ENCODE assay signal across 11 cellular contexts in genomic region chr7:131284702-131285419, GRCh38. TPM values are rescaled to one million over a fixed set of nuclear protein-coding genes. Genes with fewer than 3 reads are reported as not detected.
DNase-seq lines count a peak whose midpoint lies in the region; ATAC-seq, FAIRE-seq and TF ChIP-seq lines count a peak whose summit lies in the region.
"Had no signal": no experiment of that assay in that cellular context is flagged by ENCODE, and none has a peak within 500 bp of the region (broad histone marks: within the 10 kb centered on the region; RNA-seq: fewer than 3 reads in every experiment).

No MANE protein-coding gene starts in this region.

- intact Hi-C loops in right cardiac atrium (cut with DNase I) (no loop called here), gastrocnemius medialis (cut with DNase I; ENCODE audit: low total_unique reads) (loop anchor here (1.0 kb wide), 2 partner anchors 36 to 98 kb away; no protein-coding TSS in a partner anchor)

- no peaks in the 10 kb centered on the region for H4K20me1 ChIP-seq in GM23248 (ENCODE audit: insufficient read depth)

- peak overlapping the region; percentile 72 for H3K9ac ChIP-seq in GM23248

- peak; percentile 69 for DNase-seq in GM23248
- DNase-seq in astrocyte of the hippocampus (ENCODE audit: low read depth, low spot score) = peak; percentile 92
- peak; percentile 74 to 88 (median 80) for DNase-seq in right cardiac atrium
- peak; percentile 90 to 93 for DNase-seq in gastrocnemius medialis
- no peak for DNase-seq in activated naive CD4-positive, alpha-beta T cell treated with anti-CD3 and anti-CD28 coated beads, Interleukin-2, amount 50 U/mL, for 72 hours (ENCODE audit: low spot score in 2 of 2)
- DNase-seq in small intestine = no peak
- no peak for DNase-seq in T-helper 1 cell
- DNase-seq: activated gamma-delta T cell treated with Interleukin-2 at 50 U/mL for 16 hours; DMS53; stimulated activated CD4-positive, alpha-beta T cell treated with anti-CD3 and anti-CD28 coated beads, Interleukin-1b, Interleukin-23, amount 100 ng/mL, for 48 hours had no signal

- H3K27ac Mint-ChIP-seq in activated naive CD4-positive, alpha-beta T cell treated with anti-CD3 and anti-CD28 coated beads, Interleukin-2, amount 50 U/mL, for 72 hours = no peak overlapping the region

- in situ Hi-C loops in GM23248 (cut with MboI) (no loop called here), gastrocnemius medialis (cut with MboI; ENCODE audit: low sequenced_read_pairs in 4 of 4) (loop anchor here in 1 of 4 donors (10.0 kb wide), 1 partner anchor 180 kb away; no protein-coding TSS in a partner anchor)

- H3K27ac ChIP-seq in GM23248 = peak overlapping the region; percentile 75
- peak overlapping the region; percentile 66 for H3K27ac ChIP-seq in right cardiac atrium (ENCODE audit: low read length)
- H3K27ac ChIP-seq in gastrocnemius medialis = peak overlapping the region; percentile 83 to 97 (median 92)
- H3K27ac ChIP-seq in small intestine (ENCODE audit: low read depth in 1 of 2, low read length in 1 of 2) = peak overlapping the region in 1 of 2 donors; percentile 46

- H3K4me2 ChIP-seq in GM23248 (ENCODE audit: unreplicated experiment) = peak overlapping the region; percentile 14

- no peak for TF ChIP-seq POLR2A in gastrocnemius medialis (IDR thresholded peaks at IDR 0.05)

- no peaks in the 10 kb centered on the region for H3K9me2 ChIP-seq in GM23248 (ENCODE audit: insufficient read depth)

- H3K27me3 ChIP-seq in GM23248 (replicated peaks; ENCODE audit: insufficient read depth) (no peaks in the 10 kb centered on the region), right cardiac atrium (ENCODE audit: control insufficient read depth, insufficient read depth) (no peaks in the 10 kb centered on the region), gastrocnemius medialis (no peaks in the 10 kb centered on the region), small intestine (ENCODE audit: control insufficient read depth in 2 of 2, insufficient read depth in 2 of 2, low read length in 2 of 2) (no peaks in the 10 kb centered on the region)

- peaks cover 14% of the 10 kb centered on the region for H3K4me1 ChIP-seq in GM23248 (ENCODE audit: insufficient read depth)
- H3K4me1 ChIP-seq in right cardiac atrium (ENCODE audit: control insufficient read depth, insufficient read depth, low read length) = peaks cover 11% of the 10 kb centered on the region
- peaks cover 23 to 41% of the 10 kb centered on the region in 2 donors for H3K4me1 ChIP-seq in gastrocnemius medialis
- H3K4me1 ChIP-seq in small intestine (ENCODE audit: control insufficient read depth in 2 of 2, insufficient read depth in 1 of 2, low read depth in 1 of 2, low read length in 1 of 2) = no peaks in the 10 kb centered on the region

- peak overlapping the region; percentile 76 for H2AFZ ChIP-seq in GM23248

- H3K36me3 ChIP-seq in GM23248 (ENCODE audit: low read depth) (no peaks in the 10 kb centered on the region), gastrocnemius medialis (no peaks in the 10 kb centered on the region), small intestine (ENCODE audit: control insufficient read depth in 2 of 2, insufficient read depth in 2 of 2, low read length in 2 of 2) (no peaks in the 10 kb centered on the region)

- H3F3A ChIP-seq in GM23248 (ENCODE audit: insufficient read depth) = 0 out of 2 replicates have a peak, but pooled peaks cover 4% of the 10 kb centered on the region

- ATAC-seq in right cardiac atrium (peak; percentile 92 to 95), gastrocnemius medialis (peak; percentile 92 to 94), GM21786 (IDR thresholded peaks at IDR 0.05; ENCODE audit: unreplicated experiment) (no peak)
- no peak for ATAC-seq in activated naive CD4-positive, alpha-beta T cell treated with anti-CD3 and anti-CD28 coated beads, Interleukin-2, amount 50 U/mL, for 72 hours

- H3K4me3 ChIP-seq in GM23248 (no peak overlapping the region), right cardiac atrium (ENCODE audit: low read length) (no peak overlapping the region), gastrocnemius medialis (peak overlapping the region in 1 of 4 donors; percentile 25), small intestine (ENCODE audit: low read depth in 1 of 2, low read length in 2 of 2) (no peak overlapping the region)

- no peaks in the 10 kb centered on the region for H3K79me2 ChIP-seq in GM23248 (ENCODE audit: insufficient read depth)

- FAIRE-seq in small intestine (lab: Jason Lieb, UNC) = no peak

- peaks cover 0 to 17% of the 10 kb centered on the region in 2 donors for H3K9me3 Mint-ChIP-seq in activated naive CD4-positive, alpha-beta T cell treated with anti-CD3 and anti-CD28 coated beads, Interleukin-2, amount 50 U/mL, for 72 hours

- H3K9me3 ChIP-seq in GM23248 (ENCODE audit: low read depth) (no peaks in the 10 kb centered on the region), right cardiac atrium (ENCODE audit: control insufficient read depth, low read length) (no peaks in the 10 kb centered on the region), gastrocnemius medialis (no peaks in the 10 kb centered on the region), small intestine (ENCODE audit: control insufficient read depth, low read depth) (no peaks in the 10 kb centered on the region)

- peaks cover 0 to 12% of the 10 kb centered on the region in 2 donors for H3K36me3 Mint-ChIP-seq in activated naive CD4-positive, alpha-beta T cell treated with anti-CD3 and anti-CD28 coated beads, Interleukin-2, amount 50 U/mL, for 72 hours

- 32 to 44% methylated on average over 13 of the region's 13 CpGs for WGBS in GM23248 (ENCODE audit: low coverage in 1 of 2, low lambda C conversion rate in 2 of 2, missing lambda C conversion rate in 2 of 2), 2 experiments
- 74% methylated on average over 13 of the region's 13 CpGs for WGBS in right cardiac atrium
- 77 to 88% (median 82%) methylated on average over 13 of the region's 13 CpGs for WGBS in small intestine, 3 donors

- TF ChIP-seq CTCF in gastrocnemius medialis (IDR thresholded peaks at IDR 0.05 in 4 of 5, conservative IDR thresholded peaks at IDR 0.05 in 1 of 5) = peak in 1 of 5 experiments; percentile 8

RNA-seq across cellular contexts. Expression of gene MKLN1, which starts 42.8 kb away (rescaled TPM):
- total RNA-seq in GM23248 (2014; rRNA removed; shearing (Covaris generic)) = 30.2 and 35.7 TPM in 2 replicates
- polyA plus RNA-seq in GM23248 (2016; fragmentation: Nextera tagmentation; extraction: Ambion mirVana) = 26.4 and 32.1 TPM in 2 replicates
- total RNA-seq in right cardiac atrium = 10 to 100 TPM; 49.0 to 54.8 (median 53.1) TPM
- 16.9 TPM for polyA plus RNA-seq in right cardiac atrium
- 10 to 100 TPM; 29.1 to 81.1 (median 48.9) TPM for total RNA-seq in gastrocnemius medialis
- 10 to 100 TPM; 48.9 to 54.2 TPM for total RNA-seq in activated naive CD4-positive, alpha-beta T cell treated with anti-CD3 and anti-CD28 coated beads, Interleukin-2, amount 50 U/mL, for 72 hours
- polyA plus RNA-seq in small intestine = 10 to 100 TPM in 2 of 3 donors, 1 to 10 TPM in 1; 7.9 to 18.1 (median 17.6) TPM

Comparison
In these comparisons a context has a peak if more than half of its experiments do, and no peak if none do; other contexts are left out.
1. DNase-seq: peak in GM23248 (single experiment), astrocyte of the hippocampus (single experiment), right cardiac atrium (3 of 3) and gastrocnemius medialis (2 of 2); none in activated naive CD4-positive, alpha-beta T cell treated with anti-CD3 and anti-CD28 coated beads, Interleukin-2, amount 50 U/mL, for 72 hours (0 of 2), small intestine (single experiment) and T-helper 1 cell (0 of 5).
2. ATAC-seq: peak in right cardiac atrium (2 of 2) and gastrocnemius medialis (2 of 2); none in activated naive CD4-positive, alpha-beta T cell treated with anti-CD3 and anti-CD28 coated beads, Interleukin-2, amount 50 U/mL, for 72 hours (0 of 2) and GM21786 (single experiment).